In the genomic region with DNA sequence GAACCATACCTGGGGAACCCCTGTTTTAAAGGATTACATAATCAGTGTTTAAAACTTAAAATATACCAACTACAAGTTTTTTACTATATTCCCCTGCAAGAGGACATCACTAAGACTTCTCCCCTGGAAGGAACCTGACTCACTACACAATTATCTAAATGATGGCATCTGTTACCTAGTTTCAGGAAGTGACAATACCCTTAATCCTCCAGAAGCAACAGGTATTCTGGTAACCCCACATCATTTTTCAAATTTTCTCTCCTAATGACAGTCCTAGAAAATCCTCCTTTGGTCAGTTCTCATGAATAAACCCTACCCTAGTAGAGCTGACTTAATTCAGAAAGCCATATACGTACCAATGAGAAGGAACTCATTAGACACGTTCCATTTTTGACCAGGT, we compare ENCODE assay signal across 17 cellular contexts.
DNase-seq lines count a peak whose midpoint lies in the region; ATAC-seq and TF ChIP-seq lines count a peak whose summit lies in the region.
"Had no signal": no experiment of that assay in that cellular context is flagged by ENCODE, and none has a peak within 500 bp of the region (broad histone marks: within the 10 kb centered on the region; RNA-seq: fewer than 3 reads in every experiment).

No MANE protein-coding gene starts in this region.

- intact Hi-C loops in activated CD4-positive, alpha-beta T cell treated with anti-CD3 and anti-CD28 coated beads for 36 hours (cut with DNase I, micrococcal nuclease) = no loop called here
- intact Hi-C loops in PC-3 (cut with micrococcal nuclease) = no loop called here

- no peaks in the 10 kb centered on the region for H3K79me2 ChIP-seq in PC-3 (ENCODE audit: low read length)

- H3K9me3 ChIP-seq in PC-3 (ENCODE audit: low read length) = no peaks in the 10 kb centered on the region
- H3K9me3 ChIP-seq: BLaER1, HAP-1 had no signal

- no peaks in the 10 kb centered on the region for H3K9me2 ChIP-seq in PC-3 (replicated peaks; ENCODE audit: low read length)

- BruUV-seq in PC-3 (replicated peaks; lab: Mats Ljungman, UMichigan) = no TSS peak

- H3K4me3 Mint-ChIP-seq in activated CD4-positive, alpha-beta T cell treated with anti-CD3 and anti-CD28 coated beads for 36 hours = no peak overlapping the region
- H3K4me3 Mint-ChIP-seq in stimulated activated effector memory CD8-positive, alpha-beta T cell treated with anti-CD3 and anti-CD28 coated beads, Interleukin-12 subunit alpha, Interleukin-12 subunit beta, amount 100 ng/mL, for 72 hours = no peak overlapping the region

- H3K9me3 Mint-ChIP-seq in activated CD4-positive, alpha-beta T cell treated with anti-CD3 and anti-CD28 coated beads for 36 hours (ENCODE audit: low read depth) = no peaks in the 10 kb centered on the region
- no peaks in the 10 kb centered on the region for H3K9me3 Mint-ChIP-seq in stimulated activated effector memory CD8-positive, alpha-beta T cell treated with anti-CD3 and anti-CD28 coated beads, Interleukin-12 subunit alpha, Interleukin-12 subunit beta, amount 100 ng/mL, for 72 hours

- H3K9ac ChIP-seq in PC-3 (ENCODE audit: low read length) = no peak overlapping the region
- H3K9ac ChIP-seq: BLaER1 had no signal

- peaks cover 55% of the 10 kb centered on the region for H3K4me1 Mint-ChIP-seq in activated CD4-positive, alpha-beta T cell treated with anti-CD3 and anti-CD28 coated beads for 36 hours
- peaks cover 48% of the 10 kb centered on the region for H3K4me1 Mint-ChIP-seq in stimulated activated effector memory CD8-positive, alpha-beta T cell treated with anti-CD3 and anti-CD28 coated beads, Interleukin-12 subunit alpha, Interleukin-12 subunit beta, amount 100 ng/mL, for 72 hours

- no peaks in the 10 kb centered on the region for H3K27me3 ChIP-seq in PC-3 (ENCODE audit: low read length)
- H3K27me3 ChIP-seq in foreskin keratinocyte = no peaks in the 10 kb centered on the region
- H3K27me3 ChIP-seq: BLaER1 had no signal

- no peak overlapping the region for H2AFZ ChIP-seq in PC-3 (ENCODE audit: low read length)

- TF ChIP-seq CTCF in PC-3 (conservative IDR thresholded peaks at IDR 0.05; ENCODE audit: low read depth, low read length) (no peak), foreskin keratinocyte (conservative IDR thresholded peaks at IDR 0.05) (no peak)

- POLR2A ChIA-PET in activated CD4-positive, alpha-beta T cell treated with anti-CD3 and anti-CD28 coated beads for 36 hours (lab: Charles Lee) = no interaction called here
- POLR2A ChIA-PET in PC-3 (lab: Charles Lee; ENCODE audit: unreplicated experiment) = no interaction called here

- H3K36me3 ChIP-seq in PC-3 (ENCODE audit: low read depth, low read length) = no peaks in the 10 kb centered on the region
- H3K36me3 ChIP-seq: HAP-1 had no signal

- peak; percentile 47 for ATAC-seq in activated CD4-positive, alpha-beta T cell treated with anti-CD3 and anti-CD28 coated beads for 36 hours
- ATAC-seq in PC-3 (no peak), foreskin keratinocyte (peak; percentile 55)
- peak; percentile 19 for ATAC-seq in stimulated activated effector memory CD8-positive, alpha-beta T cell treated with anti-CD3 and anti-CD28 coated beads, Interleukin-12 subunit alpha, Interleukin-12 subunit beta, amount 100 ng/mL, for 72 hours

- H3K27ac ChIP-seq in PC-3 (ENCODE audit: low read length) (no peak overlapping the region), foreskin keratinocyte (no peak overlapping the region)
- H3K27ac ChIP-seq: 22Rv1, BLaER1, SK-N-MC had no signal

- no peak overlapping the region for H3K4me2 ChIP-seq in PC-3 (ENCODE audit: low read length)
- H3K4me2 ChIP-seq: BLaER1 had no signal

- DNase-seq in activated CD4-positive, alpha-beta T cell treated with anti-CD3 and anti-CD28 coated beads for 36 hours = no peak
- no peak for DNase-seq in activated CD4-positive, alpha-beta T cell treated with anti-CD3 and anti-CD28 coated beads for 4 hours
- DNase-seq in PC-3 (peak; percentile 43), foreskin keratinocyte (peak; percentile 28 to 60), NCI-H510A treated with DMSO at 0.1 percent for 48 hours (lab: John Stamatoyannopoulos, UW) (no peak), NCI-H345 (lab: John Stamatoyannopoulos, UW) (no peak), SW 1271 (lab: John Stamatoyannopoulos, UW) (no peak)
- no peak for DNase-seq in stimulated activated effector memory CD8-positive, alpha-beta T cell treated with anti-CD3 and anti-CD28 coated beads, Interleukin-12 subunit alpha, Interleukin-12 subunit beta, amount 100 ng/mL, for 72 hours (ENCODE audit: low spot score in 2 of 2)
- DNase-seq: MV-4-11; NCI-H1436; NCI-H2029 treated with DMSO at 0.1 percent for 48 hours; NCI-H524 treated with DMSO at 0.1 percent for 48 hours; NK-92 treated with Interleukin-12 subunit alpha and Interleukin-12 subunit beta, amount 100 ng/mL, for 24 hours had no signal

- H3K4me1 ChIP-seq in PC-3 (ENCODE audit: insufficient read depth, low read length) (peaks cover 14% of the 10 kb centered on the region), foreskin keratinocyte (peaks cover 24% of the 10 kb centered on the region)
- H3K4me1 ChIP-seq: HAP-1 had no signal

- H3F3A ChIP-seq in PC-3 (ENCODE audit: low read length, unreplicated experiment) = no peaks in the 10 kb centered on the region

- no peaks in the 10 kb centered on the region for H3K27me3 Mint-ChIP-seq in activated CD4-positive, alpha-beta T cell treated with anti-CD3 and anti-CD28 coated beads for 36 hours

- peaks cover 13% of the 10 kb centered on the region for H3K36me3 Mint-ChIP-seq in activated CD4-positive, alpha-beta T cell treated with anti-CD3 and anti-CD28 coated beads for 36 hours (ENCODE audit: low read depth)
- no peaks in the 10 kb centered on the region for H3K36me3 Mint-ChIP-seq in stimulated activated effector memory CD8-positive, alpha-beta T cell treated with anti-CD3 and anti-CD28 coated beads, Interleukin-12 subunit alpha, Interleukin-12 subunit beta, amount 100 ng/mL, for 72 hours

- CTCF ChIA-PET in activated CD4-positive, alpha-beta T cell treated with anti-CD3 and anti-CD28 coated beads for 36 hours (lab: Charles Lee) = no interaction called here
- CTCF ChIA-PET in PC-3 (lab: Charles Lee) = no interaction called here

- no peak overlapping the region for H3K27ac Mint-ChIP-seq in activated CD4-positive, alpha-beta T cell treated with anti-CD3 and anti-CD28 coated beads for 36 hours
- H3K27ac Mint-ChIP-seq in stimulated activated effector memory CD8-positive, alpha-beta T cell treated with anti-CD3 and anti-CD28 coated beads, Interleukin-12 subunit alpha, Interleukin-12 subunit beta, amount 100 ng/mL, for 72 hours = no peak overlapping the region

- no peaks in the 10 kb centered on the region for H4K20me1 ChIP-seq in PC-3 (ENCODE audit: low read length)

- no peak overlapping the region for H3K4me3 ChIP-seq in PC-3 (ENCODE audit: low read length)
- H3K4me3 ChIP-seq: BLaER1, HAP-1, SK-N-MC had no signal

Comparison
In these comparisons a context has a peak if more than half of its experiments do, and no peak if none do; other contexts are left out.
1. DNase-seq: peak in PC-3 (single experiment) and foreskin keratinocyte (2 of 2); none in activated CD4-positive, alpha-beta T cell treated with anti-CD3 and anti-CD28 coated beads for 36 hours (single experiment), activated CD4-positive, alpha-beta T cell treated with anti-CD3 and anti-CD28 coated beads for 4 hours (0 of 2), stimulated activated effector memory CD8-positive, alpha-beta T cell treated with anti-CD3 and anti-CD28 coated beads, Interleukin-12 subunit alpha, Interleukin-12 subunit beta, amount 100 ng/mL, for 72 hours (0 of 2), NCI-H510A treated with DMSO at 0.1 percent for 48 hours (single experiment), NCI-H345 (single experiment) and SW 1271 (0 of 2).